In the genomic region with DNA sequence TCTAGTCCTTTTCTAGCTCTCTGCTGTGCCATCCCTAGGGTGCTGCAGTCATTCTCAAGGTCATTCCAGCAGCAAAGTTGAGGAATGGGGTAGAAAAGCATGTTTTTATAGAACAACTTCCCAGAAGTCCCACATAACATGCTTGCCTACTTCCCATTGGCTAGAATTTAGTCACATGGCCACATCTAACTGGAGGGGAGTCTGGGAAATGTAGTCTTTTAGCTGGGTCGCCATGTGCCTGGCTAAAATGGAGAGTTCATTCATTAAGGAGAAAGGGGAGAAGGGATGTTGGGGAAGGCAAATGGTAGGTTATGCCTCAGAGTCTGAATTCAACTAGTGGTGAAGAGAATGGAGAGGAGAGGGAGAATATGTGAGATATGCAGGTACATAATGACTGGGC, we compare ENCODE assay signal across 10 cellular contexts.
A peak's percentile ranks its signal among the peaks of the same experiment; 100 is the strongest.
DNase-seq lines count a peak whose midpoint lies in the region; ATAC-seq and TF ChIP-seq lines count a peak whose summit lies in the region.
"Had no signal": no experiment of that assay in that cellular context is flagged by ENCODE, and none has a peak within 500 bp of the region (broad histone marks: within the 10 kb centered on the region; RNA-seq: fewer than 3 reads in every experiment).

No MANE protein-coding gene starts in this region.

- H3K4me1 ChIP-seq in Panc1 (ENCODE audit: control insufficient read depth, insufficient read depth, low read length): no peaks in the 10 kb centered on the region
- H3K4me1 ChIP-seq in mucosa of descending colon (ENCODE audit: low read depth): no peaks in the 10 kb centered on the region

- DNase-seq in GM13977 (ENCODE audit: low spot score) (peak; percentile 26), Panc1 (ENCODE audit: low read depth, low spot score) (no peak), islet precursor cell (peak; percentile 37), pons (ENCODE audit: low spot score) (no peak), mucosa of descending colon (no peak), substantia nigra (lab: John Stamatoyannopoulos, UW) (no peak), NCI-H1436 (lab: John Stamatoyannopoulos, UW) (no peak)

- H3K4me3 ChIP-seq in Panc1 (ENCODE audit: low read depth in 2 of 2, low read length in 2 of 2) (no peak overlapping the region), mucosa of descending colon (no peak overlapping the region)
- H3K4me3 ChIP-seq: cardiac muscle cell, SK-N-MC had no signal

- TF ChIP-seq CTCF in GM13977 (IDR thresholded peaks at IDR 0.05; ENCODE audit: extremely low read depth, insufficient read depth, missing control alignments) (no peak), Panc1 (IDR thresholded peaks at IDR 0.05) (no peak), mucosa of descending colon (IDR thresholded peaks at IDR 0.05) (no peak)

- ATAC-seq in HG02759 (IDR thresholded peaks at IDR 0.05; ENCODE audit: unreplicated experiment): peak; percentile 75
- ATAC-seq in Panc1: 0 out of 2 replicates have a peak, but pooled peaks have one; percentile 63
- no peak for ATAC-seq in mucosa of descending colon

- H3K27me3 ChIP-seq in Panc1 (ENCODE audit: control insufficient read depth, insufficient read depth, low read length): peaks cover 8% of the 10 kb centered on the region; the same call in 1 of the 2 replicates
- H3K27me3 ChIP-seq: cardiac muscle cell had no signal

- H3K27ac ChIP-seq in Panc1 (ENCODE audit: low read length) (no peak overlapping the region), substantia nigra (ENCODE audit: low read depth, low read length, poor library complexity, severe bottlenecking) (no peak overlapping the region)
- H3K27ac ChIP-seq: cardiac muscle cell, SK-N-MC had no signal

- H3K36me3 ChIP-seq in Panc1 (ENCODE audit: control insufficient read depth, insufficient read depth, low read length): no peaks in the 10 kb centered on the region
- no peaks in the 10 kb centered on the region for H3K36me3 ChIP-seq in mucosa of descending colon (ENCODE audit: low read depth)
- H3K36me3 ChIP-seq: cardiac muscle cell had no signal

- POLR2A ChIA-PET in Panc1 (lab: Charles Lee): no interaction called here

- H3K9me3 ChIP-seq in Panc1 (ENCODE audit: control insufficient read depth, insufficient read depth, low read depth, low read length): no peaks in the 10 kb centered on the region
- no peaks in the 10 kb centered on the region for H3K9me3 ChIP-seq in mucosa of descending colon

- no TSS peak for BruUV-seq in Panc1 (replicated peaks; lab: Mats Ljungman, UMichigan)

- in situ Hi-C loops in GM13977 (cut with MboI; ENCODE audit: low pct_unique_long_range_greater_than_20kb, low sequenced_read_pairs, unreplicated experiment): no loop called here
- in situ Hi-C loops in Panc1 (cut with HindIII; ENCODE audit: low pct_unique_long_range_greater_than_20kb, low sequenced_read_pairs): no loop called here

- CTCF ChIA-PET in Panc1 (lab: Charles Lee): no interaction called here

- intact Hi-C loops in Panc1 (cut with micrococcal nuclease; ENCODE audit: unreplicated experiment): no loop called here
- intact Hi-C loops in mucosa of descending colon (cut with DNase I, micrococcal nuclease): no loop called here

Comparison
In these comparisons a context has a peak if more than half of its experiments do, and no peak if none do; other contexts are left out.
1. DNase-seq: peak in GM13977 (single experiment) and islet precursor cell (single experiment); none in Panc1 (single experiment), pons (single experiment), mucosa of descending colon (0 of 3), substantia nigra (0 of 49) and NCI-H1436 (single experiment).